In genomic region chr22:47552541-47553205, GRCh38 we compare ENCODE assay signal across 17 cellular contexts.
DNase-seq lines count a peak whose midpoint lies in the region; ATAC-seq and TF ChIP-seq lines count a peak whose summit lies in the region.
"Had no signal": no experiment of that assay in that cellular context is flagged by ENCODE, and none has a peak within 500 bp of the region (broad histone marks: within the 10 kb centered on the region; RNA-seq: fewer than 3 reads in every experiment).

No MANE protein-coding gene starts in this region.

- no peaks in the 10 kb centered on the region for H3K9me3 ChIP-seq in osteoblast (ENCODE audit: low read depth, low read length)
- H3K9me3 ChIP-seq: BLaER1 treated with 17β-estradiol and CSF1 and Interleukin-3, amounts not matched to agents 10 nM and 100 nM had no signal

- no peak overlapping the region for H3K4me2 ChIP-seq in osteoblast (ENCODE audit: insufficient read depth, low read length)
- H3K4me2 ChIP-seq: BLaER1 treated with 17β-estradiol and CSF1 and Interleukin-3, amounts not matched to agents 10 nM and 100 nM had no signal

- H3K79me2 ChIP-seq in osteoblast (ENCODE audit: insufficient read depth, low read length) = no peaks in the 10 kb centered on the region

- no peak overlapping the region for H3K4me3 ChIP-seq in osteoblast (ENCODE audit: insufficient read depth, low read length)
- H3K4me3 ChIP-seq: BLaER1 treated with 17β-estradiol and CSF1 and Interleukin-3, amounts not matched to agents 10 nM and 100 nM had no signal

- no peaks in the 10 kb centered on the region for H3K27me3 ChIP-seq in osteoblast (ENCODE audit: insufficient read depth, low read length)
- H3K27me3 ChIP-seq: BLaER1 treated with 17β-estradiol and CSF1 and Interleukin-3, amounts not matched to agents 10 nM and 100 nM had no signal

- no peak overlapping the region for H2AFZ ChIP-seq in osteoblast (ENCODE audit: low read length)

- no peaks in the 10 kb centered on the region for H3K36me3 ChIP-seq in osteoblast (ENCODE audit: insufficient read depth, low read length)
- H3K36me3 ChIP-seq: BLaER1 treated with 17β-estradiol and CSF1 and Interleukin-3, amounts not matched to agents 10 nM and 100 nM had no signal

- ATAC-seq in left lobe of liver = no peak

- no peaks in the 10 kb centered on the region for H3K4me1 ChIP-seq in osteoblast (ENCODE audit: insufficient read depth, low read length)

- TF ChIP-seq CTCF in osteoblast (IDR thresholded peaks at IDR 0.05; ENCODE audit: extremely low read depth, low read depth, low read length) = no peak

- H3K27ac ChIP-seq in osteoblast (ENCODE audit: low read depth, low read length) = no peak overlapping the region
- H3K27ac ChIP-seq: BLaER1 treated with 17β-estradiol and CSF1 and Interleukin-3, amounts not matched to agents 10 nM and 100 nM had no signal

- peak; percentile 2 for DNase-seq in NCI-H1105 treated with DMSO at 0.1 percent for 48 hours (lab: John Stamatoyannopoulos, UW)
- DNase-seq in NCI-H1105 (lab: John Stamatoyannopoulos, UW) = no peak
- peak; percentile 14 for DNase-seq in D341Med (ENCODE audit: low spot score)
- peak; percentile 13 for DNase-seq in activated CD8-positive, alpha-beta memory T cell treated with anti-CD3 and anti-CD28 coated beads, Interleukin-2, amount 50 U/mL, for 48 hours
- peak; percentile 37 for DNase-seq in left lobe of liver (ENCODE audit: low spot score)
- DNase-seq in activated CD4-positive, alpha-beta T cell treated with anti-CD3 and anti-CD28 coated beads, Interleukin-2, amount 50 U/mL, for 4 hours = no peak
- DNase-seq in NCI-H146 (lab: John Stamatoyannopoulos, UW) = no peak
- DNase-seq in osteoblast (ENCODE audit: insufficient read length, low spot score, missing footprints) = no peak
- DNase-seq: 8988T; AML-193; CD4-positive, CD25-positive, alpha-beta regulatory T cell; DMS 273 treated with DMSO at 0.1 percent for 48 hours; DND-41; GDM1; GOT3; H9 had no signal

- no peaks in the 10 kb centered on the region for H4K20me1 ChIP-seq in osteoblast (ENCODE audit: insufficient read depth, low read length)
- H4K20me1 ChIP-seq: BLaER1 treated with 17β-estradiol and CSF1 and Interleukin-3, amounts not matched to agents 10 nM and 100 nM had no signal

Comparison
In these comparisons a context has a peak if more than half of its experiments do, and no peak if none do; other contexts are left out.
1. DNase-seq: peak in NCI-H1105 treated with DMSO at 0.1 percent for 48 hours (single experiment), D341Med (single experiment), activated CD8-positive, alpha-beta memory T cell treated with anti-CD3 and anti-CD28 coated beads, Interleukin-2, amount 50 U/mL, for 48 hours (single experiment) and left lobe of liver (single experiment); none in NCI-H1105 (single experiment), activated CD4-positive, alpha-beta T cell treated with anti-CD3 and anti-CD28 coated beads, Interleukin-2, amount 50 U/mL, for 4 hours (0 of 2), NCI-H146 (single experiment) and osteoblast (single experiment).